In the genomic region with DNA sequence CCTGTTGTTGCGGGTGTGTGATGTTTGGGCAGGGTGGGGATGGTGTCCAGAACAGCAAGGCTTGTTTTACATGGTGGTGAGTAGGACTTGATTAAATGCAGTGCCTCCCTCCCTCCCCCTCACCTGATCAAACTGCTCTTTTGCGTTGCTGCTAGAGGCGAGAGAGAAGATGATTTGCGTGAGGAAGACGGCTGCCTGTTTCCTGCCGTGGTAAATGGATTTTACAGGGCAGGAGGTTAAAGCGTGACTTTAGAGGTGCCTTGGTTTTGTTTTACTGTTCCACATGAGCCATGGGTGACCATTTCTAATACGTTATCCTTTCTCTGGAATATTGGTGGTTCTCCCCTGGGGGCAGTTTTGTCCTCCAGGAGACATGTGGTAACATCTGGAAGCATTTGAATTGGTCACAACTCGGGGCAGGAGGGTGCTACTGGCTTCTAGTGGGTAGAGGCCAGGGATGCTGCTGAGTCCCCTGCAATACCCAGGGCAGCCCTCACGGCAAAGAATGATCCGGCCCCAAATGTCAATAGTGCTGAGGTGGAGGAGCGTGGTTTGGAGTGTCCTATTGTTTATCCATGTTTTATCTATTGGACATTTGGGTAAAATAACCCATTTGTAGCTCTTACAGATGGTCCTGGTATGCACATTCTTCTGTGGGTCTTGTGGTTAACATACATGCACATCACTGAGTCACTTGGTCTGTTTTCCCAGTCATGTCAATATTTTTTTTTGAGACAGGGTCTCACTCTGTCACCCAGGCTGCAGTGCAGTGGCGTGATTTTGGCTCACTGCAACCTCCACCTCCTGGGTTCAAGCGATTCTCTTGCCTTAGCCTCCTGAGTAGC, we compare ENCODE assay signal across 1 cellular context.
TF ChIP-seq lines count a peak whose summit lies in the region.

No MANE protein-coding gene starts in this region.

TF ChIP-seq in SK-N-SH, 30 proteins besides CTCF, POLR2A, EP300 and RAD21 (continued from another document):
- TF ChIP-seq, protein P1, sequence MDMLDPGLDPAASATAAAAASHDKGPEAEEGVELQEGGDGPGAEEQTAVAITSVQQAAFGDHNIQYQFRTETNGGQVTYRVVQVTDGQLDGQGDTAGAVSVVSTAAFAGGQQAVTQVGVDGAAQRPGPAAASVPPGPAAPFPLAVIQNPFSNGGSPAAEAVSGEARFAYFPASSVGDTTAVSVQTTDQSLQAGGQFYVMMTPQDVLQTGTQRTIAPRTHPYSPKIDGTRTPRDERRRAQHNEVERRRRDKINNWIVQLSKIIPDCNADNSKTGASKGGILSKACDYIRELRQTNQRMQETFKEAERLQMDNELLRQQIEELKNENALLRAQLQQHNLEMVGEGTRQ (IDR thresholded peaks at IDR 0.05; ENCODE audit: borderline replicate concordance, low read depth, low read length): no peak
- TF ChIP-seq MXI1 (IDR thresholded peaks at IDR 0.05; ENCODE audit: low read depth, low read length): no peak
- TF ChIP-seq MEF2A (IDR thresholded peaks at IDR 0.05; ENCODE audit: borderline replicate concordance, low read depth): no peak
- no peak for TF ChIP-seq IRF3 (IDR thresholded peaks at IDR 0.05; ENCODE audit: low read depth, low read length)
- no peak for TF ChIP-seq ZBTB33 (IDR thresholded peaks at IDR 0.05; ENCODE audit: borderline replicate concordance, low read depth)
- TF ChIP-seq TCF12 (IDR thresholded peaks at IDR 0.05): no peak
- no peak for TF ChIP-seq GATA2 (CRISPR knock-in tag; IDR thresholded peaks at IDR 0.05)
- TF ChIP-seq TAF1 (IDR thresholded peaks at IDR 0.05; ENCODE audit: borderline replicate concordance, low read depth, low read length): no peak
- no peak for TF ChIP-seq MAX (IDR thresholded peaks at IDR 0.05; ENCODE audit: low read depth)
- TF ChIP-seq POLR2AphosphoS5 (IDR thresholded peaks at IDR 0.05; ENCODE audit: low read depth, low read length): no peak
- no peak for TF ChIP-seq EZH2phosphoT487 (IDR thresholded peaks at IDR 0.05; ENCODE audit: borderline replicate concordance, low read depth)
